In the genomic region with DNA sequence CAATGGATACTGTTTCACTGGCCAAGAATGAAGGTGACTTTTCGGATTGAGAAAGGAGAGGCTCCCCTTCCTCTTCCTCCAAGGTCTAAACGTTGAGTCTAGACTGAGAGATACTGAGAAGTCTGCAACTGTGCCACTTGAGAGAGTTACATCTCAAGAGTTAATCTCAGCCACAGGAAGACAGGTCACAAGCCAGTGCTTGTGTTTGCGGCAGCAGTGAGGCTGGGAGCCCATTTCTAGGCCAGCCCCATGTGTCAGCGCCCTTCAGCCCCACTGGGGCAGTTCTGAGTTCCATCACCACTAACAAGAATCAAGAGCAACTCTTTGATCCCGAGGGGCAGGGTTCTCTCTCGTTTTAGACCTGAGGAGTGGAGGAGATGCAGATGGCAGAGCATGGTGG, we compare ENCODE assay signal across 24 cellular contexts. TPM values are rescaled to one million over a fixed set of nuclear protein-coding genes. Genes with fewer than 3 reads are reported as not detected.
DNase-seq lines count a peak whose midpoint lies in the region; ATAC-seq, FAIRE-seq and TF ChIP-seq lines count a peak whose summit lies in the region.
"Had no signal": no experiment of that assay in that cellular context is flagged by ENCODE, and none has a peak within 500 bp of the region (broad histone marks: within the 10 kb centered on the region; RNA-seq: fewer than 3 reads in every experiment).

No MANE protein-coding gene starts in this region.

- no peak for FAIRE-seq in H1 (lab: Jason Lieb, UNC)

- H4K20me1 ChIP-seq in BLaER1 treated with 17β-estradiol and CSF1 and Interleukin-3, amounts not matched to agents 10 nM and 100 nM: no peaks in the 10 kb centered on the region
- no peaks in the 10 kb centered on the region for H4K20me1 ChIP-seq in H1 (replicated peaks in 1 of 2; ENCODE audit: control insufficient read depth in 1 of 2, insufficient read depth in 2 of 2, low read length in 2 of 2)

- H2BK5ac ChIP-seq in H1 (ENCODE audit: low read depth, low read length): peak overlapping the region; percentile 21; the same call in 1 of the 2 replicates

- H3K27me3 ChIP-seq in BLaER1 treated with 17β-estradiol and CSF1 and Interleukin-3, amounts not matched to agents 10 nM and 100 nM: no peaks in the 10 kb centered on the region
- H3K27me3 ChIP-seq in H1 (replicated peaks in 1 of 4; ENCODE audit: control insufficient read depth in 3 of 4, extremely low read depth in 1 of 4, insufficient read depth in 3 of 4, low read length in 3 of 4): no peaks in the 10 kb centered on the region
- H3K27me3 ChIP-seq: MG63 had no signal

- no peaks in the 10 kb centered on the region for H3K79me2 ChIP-seq in H1 (ENCODE audit: control insufficient read depth in 1 of 2, insufficient read depth in 2 of 2, low read length in 2 of 2)

- no peak overlapping the region for H2BK15ac ChIP-seq in H1 (ENCODE audit: low read length)

- no peak overlapping the region for H3K18ac ChIP-seq in H1 (ENCODE audit: extremely low read depth, low read length)

- H3K56ac ChIP-seq in H1 (replicated peaks; ENCODE audit: insufficient read length, low read depth, low read length): no peak overlapping the region

- H3K9me3 ChIP-seq in BLaER1 treated with 17β-estradiol and CSF1 and Interleukin-3, amounts not matched to agents 10 nM and 100 nM (replicated peaks in 1 of 11): no peaks in the 10 kb centered on the region
- no peaks in the 10 kb centered on the region for H3K9me3 ChIP-seq in H1 (ENCODE audit: insufficient read depth in 2 of 2, low read depth in 1 of 2, low read length in 1 of 2)
- H3K9me3 ChIP-seq: HAP-1, MG63 had no signal

- POLR2A ChIA-PET in H1 (lab: Charles Lee; ENCODE audit: partially characterized antibody): interaction anchor here (1.5 kb wide), 1 partner anchor 18 kb away, joined by 5 read pairs; no protein-coding TSS in a partner anchor

- H3K23ac ChIP-seq in H1 (ENCODE audit: insufficient read length): no peak overlapping the region

- no peak overlapping the region for H3K14ac ChIP-seq in H1 (ENCODE audit: insufficient read length)

- ATAC-seq in GM21390 (IDR thresholded peaks at IDR 0.05; ENCODE audit: unreplicated experiment) (peak; percentile 46), HG03354 (IDR thresholded peaks at IDR 0.05; ENCODE audit: poor library complexity, severe bottlenecking, unreplicated experiment) (peak; percentile 38)

- H3K79me1 ChIP-seq in H1 (ENCODE audit: low read depth, low read length): no peaks in the 10 kb centered on the region; the same call in 1 of the 2 replicates

- no peak overlapping the region for H3K4me3 ChIP-seq in BLaER1 treated with 17β-estradiol and CSF1 and Interleukin-3, amounts not matched to agents 10 nM and 100 nM
- H3K4me3 ChIP-seq in H1 (ENCODE audit: extremely low read depth in 1 of 4, insufficient read depth in 2 of 4, low read depth in 3 of 4, low read length in 4 of 4): no peak overlapping the region
- H3K4me3 ChIP-seq: HAP-1, MG63 had no signal

- no peak for DNase-seq in H1 (ENCODE audit: low read depth in 1 of 2, low spot score in 2 of 2)
- DNase-seq in activated CD4-positive, alpha-beta T cell treated with anti-CD3 and anti-CD28 coated beads for 4 hours: no peak
- DNase-seq in anterior cingulate cortex (lab: John Stamatoyannopoulos, UW): no peak
- no peak for DNase-seq in mucosa of gallbladder (ENCODE audit: low spot score)
- DNase-seq in Kasumi-1 (lab: John Stamatoyannopoulos, UW): no peak
- DNase-seq: 8988T; Calu3; CD4-positive, alpha-beta memory T cell; DMS53; Karpas-422; MG63; NCI-H1092; NCI-H146; NCI-H2081; NCI-H510A; NCI-H774; OCI-M1; Right ventricle myocardium superior; SW 1271; T-helper 2 cell had no signal

- WGBS in H1 (ENCODE audit: extremely low coverage in 1 of 2, insufficient coverage in 1 of 2, insufficient read length in 1 of 2, insufficient replicate concordance in 2 of 2, low coverage in 1 of 2, low lambda C conversion rate in 2 of 2, missing lambda C conversion rate in 1 of 2), 2 experiments: 83% methylated on average over 6 of the region's 6 CpGs; no CpG with 5 or more reads in 1 of the 2 experiments

- TF ChIP-seq POLR2A in H1 (IDR thresholded peaks at IDR 0.05; ENCODE audit: control extremely low read depth in 1 of 2, low read depth in 2 of 2, low read length in 2 of 2): no peak

- H2BK120ac ChIP-seq in H1 (replicated peaks; ENCODE audit: low read depth, low read length): no peak overlapping the region

- peak overlapping the region; percentile 33; the same call in 1 of the 2 replicates for H2BK12ac ChIP-seq in H1 (ENCODE audit: low read depth, low read length)

- no peak overlapping the region for H4K91ac ChIP-seq in H1 (replicated peaks; ENCODE audit: insufficient read length, low read length)

- H3K9ac ChIP-seq in BLaER1 treated with 17β-estradiol and CSF1 and Interleukin-3, amounts not matched to agents 10 nM and 100 nM: no peak overlapping the region; a peak in 1 of 22 replicates
- no peak overlapping the region for H3K9ac ChIP-seq in H1 (replicated peaks in 1 of 4; ENCODE audit: extremely low read depth in 1 of 4, low read depth in 3 of 4, low read length in 3 of 4)

- no peak for TF ChIP-seq CTCF in H1 (IDR thresholded peaks at IDR 0.05; ENCODE audit: control extremely low read depth in 1 of 3, insufficient read depth in 1 of 3, low read depth in 1 of 3, low read length in 3 of 3)

- no peak overlapping the region for H3K4ac ChIP-seq in H1 (replicated peaks; ENCODE audit: insufficient read length, low read depth, low read length)

- TF ChIP-seq RAD21 in H1 (IDR thresholded peaks at IDR 0.05 in 1 of 2, conservative IDR thresholded peaks at IDR 0.05 in 1 of 2; ENCODE audit: low read depth in 2 of 2, low read length in 2 of 2): no peak

- H2BK20ac ChIP-seq in H1 (ENCODE audit: low read length): peak overlapping the region; percentile 64; the same call in 1 of the 2 replicates

- H2AFZ ChIP-seq in H1 (ENCODE audit: low read length): peak overlapping the region; percentile 33; the same call in 1 of the 2 replicates

- no peak overlapping the region for H2AK5ac ChIP-seq in H1 (ENCODE audit: low read depth, low read length)

- H4K5ac ChIP-seq in H1 (ENCODE audit: insufficient read length, low read depth, low read length): no peak overlapping the region

- CTCF ChIA-PET in H1 (lab: Charles Lee; ENCODE audit: partially characterized antibody): interaction anchor here (1.4 kb wide), 1 partner anchor 41 kb away, joined by 3 read pairs; no protein-coding TSS in a partner anchor

- no peak for TF ChIP-seq EP300 in H1 (IDR thresholded peaks at IDR 0.05; ENCODE audit: borderline replicate concordance in 1 of 2, low read depth in 2 of 2, low read length in 2 of 2)

- H3K36me3 ChIP-seq in BLaER1 treated with 17β-estradiol and CSF1 and Interleukin-3, amounts not matched to agents 10 nM and 100 nM: no peaks in the 10 kb centered on the region
- H3K36me3 ChIP-seq in H1 (ENCODE audit: control insufficient read depth in 2 of 4, insufficient read depth in 4 of 4, low read length in 3 of 4): no peaks in the 10 kb centered on the region
- H3K36me3 ChIP-seq: HAP-1, MG63 had no signal

- no peaks in the 10 kb centered on the region for H3K23me2 ChIP-seq in H1 (ENCODE audit: low read depth, low read length)

- no peak overlapping the region; the same call in 1 of the 2 replicates for H4K8ac ChIP-seq in H1 (ENCODE audit: extremely low read depth, insufficient read depth, low read length)

- H3K4me1 ChIP-seq in BLaER1 treated with 17β-estradiol and CSF1 and Interleukin-3, amounts not matched to agents 10 nM and 100 nM: peaks cover 0 to 33% (median 14%) of the 10 kb centered on the region in 10 experiments; a peak in 14 of 20 replicates
- H3K4me1 ChIP-seq in H1 (replicated peaks in 1 of 4; ENCODE audit: control insufficient read depth in 3 of 4, insufficient read depth in 4 of 4, low read length in 3 of 4): peaks cover 0 to 3% (median 2%) of the 10 kb centered on the region in 4 experiments; a peak in 3 of 7 replicates
- H3K4me1 ChIP-seq: HAP-1 had no signal

- peak overlapping the region in 10 of 11 experiments; percentile 22 to 84 (median 67); a peak in 18 of 22 replicates for H3K4me2 ChIP-seq in BLaER1 treated with 17β-estradiol and CSF1 and Interleukin-3, amounts not matched to agents 10 nM and 100 nM
- H3K4me2 ChIP-seq in H1 (ENCODE audit: insufficient read depth in 1 of 2, low read depth in 2 of 2, low read length in 2 of 2): no peak overlapping the region

- H3K27ac ChIP-seq in BLaER1 treated with 17β-estradiol and CSF1 and Interleukin-3, amounts not matched to agents 10 nM and 100 nM: peak overlapping the region in 4 of 11 experiments; percentile 30 to 62 (median 52); a peak in 4 of 22 replicates
- H3K27ac ChIP-seq in H1 (ENCODE audit: low read depth, low read length): no peak overlapping the region

TF ChIP-seq in H1, 55 proteins besides CTCF, POLR2A, EP300 and RAD21 (continues in another document):
- no peak for TF ChIP-seq SIN3A (conservative IDR thresholded peaks at IDR 0.05 in 1 of 2, IDR thresholded peaks at IDR 0.05 in 1 of 2; ENCODE audit: low read depth in 1 of 2, low read length in 2 of 2)
- no peak for TF ChIP-seq SRF (IDR thresholded peaks at IDR 0.05; ENCODE audit: low read depth, low read length)
- no peak for TF ChIP-seq GTF2F1 (IDR thresholded peaks at IDR 0.05; ENCODE audit: borderline replicate concordance, low read depth, low read length)
- no peak for TF ChIP-seq HDAC6 (IDR thresholded peaks at IDR 0.05; ENCODE audit: low read depth, low read length)
- TF ChIP-seq CEBPB (IDR thresholded peaks at IDR 0.05; ENCODE audit: low read depth, low read length): no peak
- TF ChIP-seq SP4 (IDR thresholded peaks at IDR 0.05; ENCODE audit: low read length): no peak

RNA-seq across cellular contexts. Expression of a gene that starts 7.3 kb away (rescaled TPM):
- 84.6 and 91.6 TPM in 2 replicates for total RNA-seq in H1 (2021; fragmentation: NEBNext Ultra II Directional; extraction: Animal tissue kit (Norgen Biotek cat#: 25700))
- 28.9 and 44.1 TPM in 2 replicates for polyA plus RNA-seq in H1 (2011; rRNA removed)
- 29.6 TPM for polyA plus RNA-seq in H1 (2011; cell fraction: cytosol; rRNA removed)
- polyA plus RNA-seq in H1 (2011; cell fraction: nucleus; rRNA removed): 70.9 TPM
- 31.0 to 48.1 TPM (median 40.1 TPM) in 4 replicates for polyA plus RNA-seq in H1 (2012, experiment 1 of 2)
- polyA plus RNA-seq in H1 (2012, experiment 2 of 2): 6.9 TPM
- 44.2 TPM for polyA plus RNA-seq in H1 (2013, experiment 1 of 2)
- 41.6 TPM for polyA plus RNA-seq in H1 (2013, experiment 2 of 2)
- 59.7 and 69.9 TPM in 2 replicates for polyA minus RNA-seq in H1 (2011; rRNA and poly(A)+ RNA removed)
- 31.6 TPM for polyA minus RNA-seq in H1 (2011; cell fraction: cytosol; rRNA and poly(A)+ RNA removed)
- polyA minus RNA-seq in H1 (2011; cell fraction: nucleus; rRNA and poly(A)+ RNA removed): 85.7 TPM
- total RNA-seq in mucosa of gallbladder: 90.6 TPM

RNA-seq across cellular contexts. Expression of a gene that starts 45.4 kb away (rescaled TPM):
- total RNA-seq in H1 (2021; fragmentation: NEBNext Ultra II Directional; extraction: Animal tissue kit (Norgen Biotek cat#: 25700)): 4.2 and 4.5 TPM in 2 replicates
- 0.36 and 0.50 TPM in 2 replicates for polyA plus RNA-seq in H1 (2011; rRNA removed)
- polyA plus RNA-seq in H1 (2011; cell fraction: cytosol; rRNA removed): 0.78 TPM
- 1.3 TPM for polyA plus RNA-seq in H1 (2011; cell fraction: nucleus; rRNA removed)
- 1.0 to 2.4 TPM (median 1.2 TPM) in 4 replicates for polyA plus RNA-seq in H1 (2012, experiment 1 of 2)
- 0.05 TPM for polyA plus RNA-seq in H1 (2012, experiment 2 of 2)
- polyA plus RNA-seq in H1 (2013, experiment 1 of 2): 2.4 TPM
- 2.7 TPM for polyA plus RNA-seq in H1 (2013, experiment 2 of 2)
- polyA minus RNA-seq in H1 (2011; rRNA and poly(A)+ RNA removed): 2.3 and 3.1 TPM in 2 replicates
- 1.1 TPM for polyA minus RNA-seq in H1 (2011; cell fraction: cytosol; rRNA and poly(A)+ RNA removed)
- 3.8 TPM for polyA minus RNA-seq in H1 (2011; cell fraction: nucleus; rRNA and poly(A)+ RNA removed)
- total RNA-seq in mucosa of gallbladder: 735 TPM

Comparison
In these comparisons a context has a peak if more than half of its experiments do, and no peak if none do; other contexts are left out.
1. H3K4me2 ChIP-seq: peak in BLaER1 treated with 17β-estradiol and CSF1 and Interleukin-3, amounts not matched to agents 10 nM and 100 nM (10 of 11); none in H1 (0 of 2).
2. RNA of a gene that starts 45.4 kb away (total RNA-seq): 735 TPM in mucosa of gallbladder (single experiment); 4.2 to 4.5 TPM in H1; every median in the first group is over 100 times any median in the second.